8 cellular contexts compared by ENCODE assay signal in genomic region chr6:135568366-135568765, GRCh38.
DNase-seq lines count a peak whose midpoint lies in the region; ATAC-seq, FAIRE-seq and TF ChIP-seq lines count a peak whose summit lies in the region.

No MANE protein-coding gene starts in this region.

- TF ChIP-seq EP300 in GM12878 (IDR thresholded peaks at IDR 0.05; ENCODE audit: borderline replicate concordance in 1 of 2, control insufficient read depth in 1 of 2, low read depth in 2 of 2, low read length in 2 of 2): peak; percentile 36 to 59; a peak in 1 of 4 replicates

- TF ChIP-seq CTCF in GM12878 (IDR thresholded peaks at IDR 0.05 in 2 of 3, conservative IDR thresholded peaks at IDR 0.05 in 1 of 3; ENCODE audit: control insufficient read depth in 2 of 3, extremely low read depth in 1 of 3, insufficient read depth in 1 of 3, low read depth in 3 of 3, low read length in 3 of 3) (no peak), pancreas (IDR thresholded peaks at IDR 0.05) (no peak), D721Med (IDR thresholded peaks at IDR 0.05; ENCODE audit: insufficient read depth, missing control alignments) (no peak)

- H4K91ac ChIP-seq in trophoblast cell (ENCODE audit: low read depth, low read length): no peak overlapping the region

- peaks cover 3% of the 10 kb centered on the region for H3K27me3 Mint-ChIP-seq in activated naive CD4-positive, alpha-beta T cell treated with anti-CD3 and anti-CD28 coated beads for 36 hours (ENCODE audit: low read depth)

- RAD21 ChIA-PET in GM12878 (lab: Charles Lee; ENCODE audit: unreplicated experiment): interaction anchor here (0.7 to 1.5 kb wide), 3 partner anchors 9 to 341 kb away, joined by 3 to 4 read pairs (median 3); no protein-coding TSS in a partner anchor

- DNase-seq in activated naive CD4-positive, alpha-beta T cell treated with anti-CD3 and anti-CD28 coated beads for 36 hours: peak; percentile 65
- DNase-seq in activated naive CD4-positive, alpha-beta T cell treated with anti-CD3 and anti-CD28 coated beads, Interleukin-2, amount 50 U/mL, for 16 hours: no peak
- DNase-seq in HS-5 (ENCODE audit: low read depth) (peak; percentile 22), GM12878 (ENCODE audit: low read depth, low spot score) (peak; percentile 7), pancreas (peak in 4 of 6 donors; percentile 11 to 25 (median 18)), trophoblast cell (no peak), 8988T (no peak), D721Med (ENCODE audit: insufficient read length, low spot score) (no peak)

- no peak overlapping the region for H3K14ac ChIP-seq in trophoblast cell (ENCODE audit: low read length)

- no peaks in the 10 kb centered on the region for H4K20me1 ChIP-seq in GM12878 (ENCODE audit: control insufficient read depth, insufficient read depth)

- no peak overlapping the region for H4K8ac ChIP-seq in trophoblast cell (ENCODE audit: low read depth, low read length)

- H2AK5ac ChIP-seq in trophoblast cell (ENCODE audit: low read length): no peak overlapping the region

- no peaks in the 10 kb centered on the region for H3K36me3 Mint-ChIP-seq in activated naive CD4-positive, alpha-beta T cell treated with anti-CD3 and anti-CD28 coated beads for 36 hours (ENCODE audit: low read depth)

- SMC1A ChIA-PET in GM12878 (lab: Charles Lee; ENCODE audit: uncharacterized antibody, unreplicated experiment): interaction anchor here (0.7 to 1.5 kb wide), 4 partner anchors 9 to 1087 kb away, joined by 3 to 6 read pairs (median 4); no protein-coding TSS in a partner anchor

- TF ChIP-seq POLR2A in GM12878 (IDR thresholded peaks at IDR 0.05; ENCODE audit: low read depth, low read length): no peak

- H2AFZ ChIP-seq in GM12878 (ENCODE audit: control insufficient read depth, low read depth, low read length) (no peak overlapping the region), trophoblast cell (ENCODE audit: insufficient read depth, low read length, poor library complexity) (no peak overlapping the region)

- POLR2A ChIA-PET in GM12878 (lab: Charles Lee): no interaction called here

- no peak overlapping the region for H3K27ac ChIP-seq in GM12878 (ENCODE audit: control insufficient read depth, insufficient read depth)
- H3K27ac ChIP-seq in pancreas: peak overlapping the region in 1 of 4 donors; percentile 37
- no peak overlapping the region for H3K27ac ChIP-seq in trophoblast cell (ENCODE audit: low read depth, low read length)

- H3K36me3 ChIP-seq in GM12878 (ENCODE audit: control insufficient read depth in 2 of 2, insufficient read depth in 2 of 2, low read length in 1 of 2) (no peaks in the 10 kb centered on the region), pancreas (no peaks in the 10 kb centered on the region), trophoblast cell (ENCODE audit: control insufficient read depth in 1 of 2, insufficient read depth in 2 of 2, low read length in 2 of 2) (no peaks in the 10 kb centered on the region)

- H2BK12ac ChIP-seq in trophoblast cell (ENCODE audit: low read length): no peak overlapping the region

- H3K27me3 ChIP-seq in GM12878 (replicated peaks in 1 of 2; ENCODE audit: control insufficient read depth in 2 of 2, insufficient read depth in 2 of 2, low read length in 1 of 2) (no peaks in the 10 kb centered on the region), pancreas (no peaks in the 10 kb centered on the region), trophoblast cell (ENCODE audit: insufficient read depth, low read length) (no peaks in the 10 kb centered on the region)

- H3K79me2 ChIP-seq in GM12878 (ENCODE audit: control insufficient read depth, insufficient read depth, low read length) (no peaks in the 10 kb centered on the region), trophoblast cell (ENCODE audit: control insufficient read depth, insufficient read depth, low read length, poor library complexity) (no peaks in the 10 kb centered on the region)

- no peaks in the 10 kb centered on the region for H3K9me3 ChIP-seq in GM12878 (replicated peaks; ENCODE audit: control insufficient read depth, insufficient read depth, low read length)
- no peaks in the 10 kb centered on the region for H3K9me3 ChIP-seq in pancreas
- no peaks in the 10 kb centered on the region for H3K9me3 ChIP-seq in trophoblast cell (ENCODE audit: insufficient read depth, low read depth, low read length)

- no peak for FAIRE-seq in GM12878 (lab: Jason Lieb, UNC)
- no peak for FAIRE-seq in pancreas (lab: Jason Lieb, UNC)
- no peak for FAIRE-seq in D721Med (lab: Jason Lieb, UNC)

- H3K9ac ChIP-seq in GM12878 (ENCODE audit: control insufficient read depth, insufficient read depth, low read length): no peak overlapping the region
- no peak overlapping the region for H3K9ac ChIP-seq in trophoblast cell (ENCODE audit: low read length)

- H3K4me2 ChIP-seq in GM12878 (ENCODE audit: control insufficient read depth, insufficient read depth) (no peak overlapping the region), trophoblast cell (ENCODE audit: low read length) (no peak overlapping the region)

- H3K9me3 Mint-ChIP-seq in activated naive CD4-positive, alpha-beta T cell treated with anti-CD3 and anti-CD28 coated beads for 36 hours: no peaks in the 10 kb centered on the region

- H4K12ac ChIP-seq in trophoblast cell (ENCODE audit: low read depth, low read length): no peak overlapping the region

- H2BK5ac ChIP-seq in trophoblast cell (ENCODE audit: low read depth, low read length, poor library complexity): no peak overlapping the region

- ATAC-seq in GM12878 (peak; percentile 83), pancreas (peak; percentile 88 to 95 (median 93))

- no peak overlapping the region for H3K27ac Mint-ChIP-seq in activated naive CD4-positive, alpha-beta T cell treated with anti-CD3 and anti-CD28 coated beads for 36 hours

- no peak overlapping the region for H3K23ac ChIP-seq in trophoblast cell (ENCODE audit: low read length)

- no peak overlapping the region for H2BK120ac ChIP-seq in trophoblast cell (ENCODE audit: insufficient read depth, low read length, poor library complexity)

- in situ Hi-C loops in GM12878 (cut with MboI): no loop called here

- H3K4me3 Mint-ChIP-seq in activated naive CD4-positive, alpha-beta T cell treated with anti-CD3 and anti-CD28 coated beads for 36 hours: no peak overlapping the region

- intact Hi-C loops in activated naive CD4-positive, alpha-beta T cell treated with anti-CD3 and anti-CD28 coated beads for 36 hours (cut with micrococcal nuclease): loop anchor here (1.0 to 2.0 kb wide), 3 partner anchors 9 to 56 kb away; no protein-coding TSS in a partner anchor
- intact Hi-C loops in GM12878 (cut with micrococcal nuclease; ENCODE audit: unreplicated experiment) (no loop called here), pancreas (cut with DNase I) (no loop called here)

- no peak for TF ChIP-seq RAD21 in GM12878 (IDR thresholded peaks at IDR 0.05; ENCODE audit: insufficient read depth, low read depth, low read length)

- H3K18ac ChIP-seq in trophoblast cell (ENCODE audit: low read length): no peak overlapping the region

- no peak overlapping the region for H3K4me3 ChIP-seq in GM12878
- no peak overlapping the region for H3K4me3 ChIP-seq in pancreas
- H3K4me3 ChIP-seq in trophoblast cell (ENCODE audit: low read depth, low read length): no peak overlapping the region

- no peak overlapping the region for H3K4ac ChIP-seq in trophoblast cell (ENCODE audit: low read depth, low read length)

- WGBS in GM12878 (ENCODE audit: insufficient coverage, insufficient replicate concordance, low lambda C conversion rate, missing lambda C conversion rate): 12% methylated on average over 3 of the region's 3 CpGs
- WGBS in pancreas, 2 donors: 5 to 6% methylated on average over 3 of the region's 3 CpGs
- no CpG with 5 or more reads among the region's 3 CpGs for WGBS in trophoblast cell (ENCODE audit: extremely low coverage, insufficient coverage, insufficient read length)

- H3K4me1 ChIP-seq in GM12878 (ENCODE audit: control insufficient read depth, insufficient read depth, low read length): no peaks in the 10 kb centered on the region
- peaks cover 7 to 24% (median 21%) of the 10 kb centered on the region in 3 donors for H3K4me1 ChIP-seq in pancreas
- H3K4me1 ChIP-seq in trophoblast cell (ENCODE audit: control insufficient read depth in 1 of 2, insufficient read depth in 2 of 2, low read length in 2 of 2): no peaks in the 10 kb centered on the region

- no peaks in the 10 kb centered on the region for H3K79me1 ChIP-seq in trophoblast cell (ENCODE audit: low read length)

- BruUV-seq in GM12878 (replicated peaks; lab: Mats Ljungman, UMichigan): no TSS peak

- peaks cover 8% of the 10 kb centered on the region for H3K4me1 Mint-ChIP-seq in activated naive CD4-positive, alpha-beta T cell treated with anti-CD3 and anti-CD28 coated beads for 36 hours (ENCODE audit: low read depth)

- CTCF ChIA-PET in activated naive CD4-positive, alpha-beta T cell treated with anti-CD3 and anti-CD28 coated beads for 36 hours (lab: Charles Lee): interaction anchor here (0.7 kb wide), 2 partner anchors 32 to 34 kb away, joined by 3 to 4 read pairs; no protein-coding TSS in a partner anchor
- CTCF ChIA-PET in GM12878 (lab: Yijun Ruan, JAX): interaction anchor here (0.9 to 1.3 kb wide), 3 partner anchors 9 to 341 kb away, joined by 4 to 6 read pairs (median 4); no protein-coding TSS in a partner anchor

TF ChIP-seq in GM12878, 131 proteins besides CTCF, POLR2A, EP300 and RAD21 (continues in another document):
- TF ChIP-seq HDAC6 (IDR thresholded peaks at IDR 0.05; ENCODE audit: unreplicated experiment) (no peak), RUNX3 (IDR thresholded peaks at IDR 0.05; ENCODE audit: low read length) (peak; percentile 76)

Comparison
In these comparisons a context has a peak if more than half of its experiments do, and no peak if none do; other contexts are left out.
1. DNase-seq: peak in activated naive CD4-positive, alpha-beta T cell treated with anti-CD3 and anti-CD28 coated beads for 36 hours (single experiment), HS-5 (single experiment), GM12878 (single experiment) and pancreas (4 of 6); none in activated naive CD4-positive, alpha-beta T cell treated with anti-CD3 and anti-CD28 coated beads, Interleukin-2, amount 50 U/mL, for 16 hours (single experiment), trophoblast cell (0 of 2), 8988T (single experiment) and D721Med (single experiment).